ENCODE assay signal across 9 cellular contexts in the genomic region with DNA sequence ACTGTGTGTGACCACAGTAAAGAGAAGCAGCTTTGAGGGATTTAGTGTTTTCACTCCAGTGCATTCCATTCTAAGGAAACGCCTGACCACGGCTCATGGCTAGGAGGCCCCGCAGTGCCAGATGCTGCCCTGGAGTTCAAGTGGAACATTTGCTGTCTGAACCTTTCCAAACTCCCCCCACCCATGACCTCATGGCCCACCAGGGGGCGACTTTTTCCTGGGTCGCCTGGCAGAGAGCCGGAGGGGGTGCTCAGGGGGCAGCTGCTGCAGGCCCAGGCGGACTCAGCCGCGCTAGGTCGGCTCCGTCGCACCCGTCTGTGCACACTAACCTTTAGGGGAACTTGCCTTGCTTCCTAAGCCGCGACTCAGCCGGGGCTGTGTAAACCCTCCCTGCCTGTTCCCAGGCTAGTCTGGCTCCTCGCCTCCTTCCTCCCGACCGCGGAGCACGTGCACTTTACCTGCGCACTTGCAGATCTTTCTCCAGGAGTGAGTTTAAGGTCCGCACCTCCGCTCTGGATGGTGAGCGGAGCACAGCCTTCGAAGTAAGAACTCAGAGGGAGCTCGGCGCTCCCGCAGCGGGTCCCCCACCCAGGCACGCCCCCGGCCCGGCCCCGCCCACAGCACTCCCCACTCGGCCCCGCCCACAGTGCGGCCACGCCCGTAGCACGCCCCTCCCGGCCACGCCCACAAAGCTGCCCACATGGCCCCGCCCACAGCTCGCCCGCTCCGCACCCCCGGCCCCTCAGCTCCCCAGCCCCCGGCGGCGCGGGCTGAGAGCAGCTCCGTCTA. TPM values are rescaled to one million over a fixed set of nuclear protein-coding genes. Genes with fewer than 3 reads are reported as not detected.
DNase-seq lines count a peak whose midpoint lies in the region; ATAC-seq and TF ChIP-seq lines count a peak whose summit lies in the region.
"Had no signal": no experiment of that assay in that cellular context is flagged by ENCODE, and none has a peak within 500 bp of the region (broad histone marks: within the 10 kb centered on the region; RNA-seq: fewer than 3 reads in every experiment).

TSS of gene OCA2 (minus strand) at position 550 of the 789 bp plus-strand sequence. CDS start 17,441 bp downstream, outside the sequence.

- no peak within 1 kb of the TSS for H3K9ac ChIP-seq in mesenchymal stem cell (ENCODE audit: low read length)
- H3K9ac ChIP-seq: parathyroid adenoma had no signal

- H3K4me3 ChIP-seq in CD8-positive, alpha-beta memory T cell (ENCODE audit: low read length) = no peak within 1 kb of the TSS
- H3K4me3 ChIP-seq in mesenchymal stem cell (ENCODE audit: insufficient read depth in 1 of 2, low read depth in 1 of 2, low read length in 2 of 2) (peak within 1 kb of the TSS in 1 of 2 experiments; percentile 31), tibial nerve (peak within 1 kb of the TSS in 2 of 4 donors; percentile 23 to 44)

- H3K27me3 Mint-ChIP-seq in CD8-positive, alpha-beta memory T cell = peaks cover 43 to 57% of the 10 kb centered on the region in 2 donors
- peaks cover 91% of the 10 kb centered on the region for H3K27me3 Mint-ChIP-seq in WTC11 (ENCODE audit: low read depth)
- H3K27me3 Mint-ChIP-seq in dendritic cell treated with granulocyte-macrophage colony-stimulating factor and Interleukin-4, amounts not matched to agents 40 ng/mL and 50 ng/mL, for 4 days = peaks cover 85% of the 10 kb centered on the region

- 3% methylated on average over 44 of the region's 52 CpGs for WGBS in mesenchymal stem cell
- 12 to 13% methylated on average over 24 to 26 of the region's 52 CpGs for WGBS in tibial nerve, 2 donors

- H3K4me2 ChIP-seq in mesenchymal stem cell (ENCODE audit: low read length, poor library complexity, severe bottlenecking) = peak within 1 kb of the TSS; percentile 61

- intact Hi-C loops in dendritic cell treated with granulocyte-macrophage colony-stimulating factor and Interleukin-4, amounts not matched to agents 40 ng/mL and 50 ng/mL, for 4 days (cut with micrococcal nuclease) = loop anchor here (1.0 kb wide), 1 partner anchor 29 kb away; no protein-coding TSS in a partner anchor

- H3K27ac ChIP-seq in CD8-positive, alpha-beta memory T cell (ENCODE audit: low read depth, low read length) = no peak within 1 kb of the TSS
- peak within 1 kb of the TSS; percentile 48 for H3K27ac ChIP-seq in mesenchymal stem cell (ENCODE audit: low read length, poor library complexity, severe bottlenecking)
- peak within 1 kb of the TSS in 1 of 4 donors; percentile 60 for H3K27ac ChIP-seq in tibial nerve
- H3K27ac ChIP-seq: parathyroid adenoma had no signal

- H2AFZ ChIP-seq in mesenchymal stem cell (ENCODE audit: low read depth, low read length) = no peak within 1 kb of the TSS
- H2AFZ ChIP-seq: parathyroid adenoma had no signal

- H3K14ac ChIP-seq in mesenchymal stem cell (ENCODE audit: low read length in 2 of 2) = no peak within 1 kb of the TSS

- no peak within 1 kb of the TSS for H2AK5ac ChIP-seq in mesenchymal stem cell (ENCODE audit: low read length, severe bottlenecking)

- TF ChIP-seq CTCF in WTC11 (IDR thresholded peaks at IDR 0.05) (no peak), tibial nerve (IDR thresholded peaks at IDR 0.05) (peak in 1 of 5 experiments; percentile 8)

- peaks cover 0 to 2% (median 0%) of the 10 kb centered on the region in 5 donors for H3K9me3 Mint-ChIP-seq in CD8-positive, alpha-beta memory T cell
- no peaks in the 10 kb centered on the region for H3K9me3 Mint-ChIP-seq in WTC11
- no peaks in the 10 kb centered on the region for H3K9me3 Mint-ChIP-seq in dendritic cell treated with granulocyte-macrophage colony-stimulating factor and Interleukin-4, amounts not matched to agents 40 ng/mL and 50 ng/mL, for 4 days

- peaks cover 31% of the 10 kb centered on the region for H3K4me1 ChIP-seq in CD8-positive, alpha-beta memory T cell (ENCODE audit: insufficient read depth, low read length)
- H3K4me1 ChIP-seq in mesenchymal stem cell (ENCODE audit: control insufficient read depth, insufficient read depth, low read depth, low read length) = peaks cover 41% of the 10 kb centered on the region
- H3K4me1 ChIP-seq in tibial nerve = peaks cover 0 to 57% (median 29%) of the 10 kb centered on the region in 4 donors
- H3K4me1 ChIP-seq: parathyroid adenoma had no signal

- TF ChIP-seq EP300 in tibial nerve (IDR thresholded peaks at IDR 0.05) = no peak

- H2BK12ac ChIP-seq in mesenchymal stem cell (ENCODE audit: low read length in 2 of 2) = no peak within 1 kb of the TSS

- peak within 1 kb of the TSS in 1 of 8 donors; percentile 5 for H3K27ac Mint-ChIP-seq in CD8-positive, alpha-beta memory T cell
- no peak within 1 kb of the TSS for H3K27ac Mint-ChIP-seq in WTC11
- no peak within 1 kb of the TSS for H3K27ac Mint-ChIP-seq in dendritic cell treated with granulocyte-macrophage colony-stimulating factor and Interleukin-4, amounts not matched to agents 40 ng/mL and 50 ng/mL, for 4 days

- H3K9me3 ChIP-seq in CD8-positive, alpha-beta memory T cell (ENCODE audit: low read length) = no peaks in the 10 kb centered on the region
- H3K9me3 ChIP-seq in mesenchymal stem cell (ENCODE audit: control insufficient read depth, low read length) (no peaks in the 10 kb centered on the region), tibial nerve (no peaks in the 10 kb centered on the region)

- H3K4me1 Mint-ChIP-seq in CD8-positive, alpha-beta memory T cell = peaks cover 28 to 42% (median 36%) of the 10 kb centered on the region in 3 donors
- H3K4me1 Mint-ChIP-seq in WTC11 = peaks cover 23% of the 10 kb centered on the region
- H3K4me1 Mint-ChIP-seq in dendritic cell treated with granulocyte-macrophage colony-stimulating factor and Interleukin-4, amounts not matched to agents 40 ng/mL and 50 ng/mL, for 4 days (ENCODE audit: low read depth) = peaks cover 23% of the 10 kb centered on the region

- H3K36me3 Mint-ChIP-seq in CD8-positive, alpha-beta memory T cell = peaks cover 0 to 2% (median 0%) of the 10 kb centered on the region in 3 donors
- H3K36me3 Mint-ChIP-seq in WTC11 = peaks cover 2% of the 10 kb centered on the region; the same call in 1 of the 2 replicates
- H3K36me3 Mint-ChIP-seq in dendritic cell treated with granulocyte-macrophage colony-stimulating factor and Interleukin-4, amounts not matched to agents 40 ng/mL and 50 ng/mL, for 4 days (ENCODE audit: low read depth) = no peaks in the 10 kb centered on the region

- POLR2A ChIA-PET in CD8-positive, alpha-beta memory T cell (lab: Charles Lee) = no interaction called here
- POLR2A ChIA-PET in WTC11 (lab: Charles Lee) = no interaction called here

- peak; percentile 35 to 69 (median 56) for DNase-seq in CD8-positive, alpha-beta memory T cell
- peak; percentile 32 for DNase-seq in MV-4-11 (lab: John Stamatoyannopoulos, UW)
- peak; percentile 92 for DNase-seq in WTC11 (ENCODE audit: low spot score)
- peak; percentile 73 for DNase-seq in mesenchymal stem cell
- DNase-seq in stimulated activated naive CD4-positive, alpha-beta T cell treated with Interleukin-2 at 50 U/mL for 16 hours (lab: John Stamatoyannopoulos, UW) = peak; percentile 37
- no peak for DNase-seq in tibial nerve (ENCODE audit: low spot score in 2 of 2)

- no peak within 1 kb of the TSS for H3K23ac ChIP-seq in mesenchymal stem cell (ENCODE audit: low read length in 2 of 2)

- H3K4ac ChIP-seq in mesenchymal stem cell (ENCODE audit: low read depth in 1 of 2, low read length in 2 of 2) = no peak within 1 kb of the TSS

- peak within 1 kb of the TSS; percentile 35 for H2BK120ac ChIP-seq in mesenchymal stem cell (ENCODE audit: low read depth, low read length)

- peak within 1 kb of the TSS; percentile 32 for H2BK15ac ChIP-seq in mesenchymal stem cell (ENCODE audit: low read depth, poor library complexity, severe bottlenecking)

- TF ChIP-seq POLR2A in tibial nerve (IDR thresholded peaks at IDR 0.05) = no peak

- peak within 1 kb of the TSS; percentile 51 to 77 (median 74) for H3K4me3 Mint-ChIP-seq in CD8-positive, alpha-beta memory T cell
- peak within 1 kb of the TSS; percentile 73 for H3K4me3 Mint-ChIP-seq in WTC11
- H3K4me3 Mint-ChIP-seq in dendritic cell treated with granulocyte-macrophage colony-stimulating factor and Interleukin-4, amounts not matched to agents 40 ng/mL and 50 ng/mL, for 4 days = peak within 1 kb of the TSS; percentile 0

- H3K79me1 ChIP-seq in mesenchymal stem cell (replicated peaks; ENCODE audit: low read length, poor library complexity, severe bottlenecking) = no peaks in the 10 kb centered on the region

- H2BK5ac ChIP-seq in mesenchymal stem cell (ENCODE audit: low read depth, low read length, poor library complexity, severe bottlenecking) = no peak within 1 kb of the TSS

- CTCF ChIA-PET in CD8-positive, alpha-beta memory T cell (lab: Charles Lee) = no interaction called here
- CTCF ChIA-PET in WTC11 (lab: Charles Lee) = interaction anchor here (0.6 to 1.9 kb wide), 12 partner anchors 8 to 1870 kb away, joined by 3 to 13 read pairs (median 4); no protein-coding TSS in a partner anchor

- peak within 1 kb of the TSS; percentile 27 for H4K91ac ChIP-seq in mesenchymal stem cell (ENCODE audit: low read length)

- H4K8ac ChIP-seq in mesenchymal stem cell (ENCODE audit: low read length) = no peak within 1 kb of the TSS

- ATAC-seq in WTC11 = peak; percentile 37
- no peak for ATAC-seq in HG03432 (IDR thresholded peaks at IDR 0.05; ENCODE audit: unreplicated experiment)

- no peaks in the 10 kb centered on the region for H3K36me3 ChIP-seq in CD8-positive, alpha-beta memory T cell (ENCODE audit: insufficient read depth, low read length)
- H3K36me3 ChIP-seq in mesenchymal stem cell (ENCODE audit: control insufficient read depth in 1 of 2, insufficient read depth in 2 of 2, low read depth in 1 of 2, low read length in 2 of 2) (no peaks in the 10 kb centered on the region), tibial nerve (no peaks in the 10 kb centered on the region)

- peaks cover 44% of the 10 kb centered on the region for H3K27me3 ChIP-seq in CD8-positive, alpha-beta memory T cell (ENCODE audit: insufficient read depth, low read length, poor library complexity, severe bottlenecking)
- H3K27me3 ChIP-seq in mesenchymal stem cell (ENCODE audit: control insufficient read depth in 1 of 2, insufficient read depth in 1 of 2, low read length in 2 of 2) (peaks cover 37 to 89% of the 10 kb centered on the region in 2 experiments), tibial nerve (peaks cover 0 to 72% of the 10 kb centered on the region in 2 donors)

- peak within 1 kb of the TSS; percentile 18 to 52 for H3K18ac ChIP-seq in mesenchymal stem cell (ENCODE audit: low read depth in 1 of 2, low read length in 2 of 2)

TF ChIP-seq in WTC11, 78 proteins besides CTCF, POLR2A, EP300 and RAD21 (continues in another document):
- TF ChIP-seq FOXK1 (CRISPR knock-in tag; IDR thresholded peaks at IDR 0.05) (peak; percentile 43; the same call in 1 of the 2 replicates), ZNF263 (CRISPR knock-in tag; IDR thresholded peaks at IDR 0.05; ENCODE audit: low read depth) (peak; percentile 39; the same call in 1 of the 2 replicates)

RNA-seq across cellular contexts. Expression of gene OCA2, which starts in this region (rescaled TPM):
- not detected for total RNA-seq in CD8-positive, alpha-beta memory T cell
- not detected for polyA plus RNA-seq in CD8-positive, alpha-beta memory T cell
- total RNA-seq in WTC11 (2021) = 0.27 to 0.39 TPM (median 0.27 TPM) in 3 replicates
- 0.04 TPM for polyA plus RNA-seq in mesenchymal stem cell (2013, experiment 1 of 2)
- 0.07 TPM for polyA plus RNA-seq in mesenchymal stem cell (2013, experiment 2 of 2)
- total RNA-seq in tibial nerve = 10 to 100 TPM in 1 of 4 donors, 1 to 10 TPM in 2, not detected in 1; 2.7 to 19.7 (median 6.5) TPM

Comparison
In these comparisons a context has a peak if more than half of its experiments do, and no peak if none do; other contexts are left out.
1. Peak in DNase-seq in CD8-positive, alpha-beta memory T cell; RNA of the gene not detected or under 1 TPM.
2. Peak in DNase-seq and ATAC-seq in WTC11; RNA of the gene not detected or under 1 TPM.
3. DNase-seq: peak in MV-4-11 (single experiment), mesenchymal stem cell (single experiment) and stimulated activated naive CD4-positive, alpha-beta T cell treated with Interleukin-2 at 50 U/mL for 16 hours (single experiment); none in tibial nerve (0 of 2).
4. H3K4me3 Mint-ChIP-seq: peak in every context shown above with its lines; median percentile 74 in CD8-positive, alpha-beta memory T cell; 73 in WTC11; 0 in dendritic cell treated with granulocyte-macrophage colony-stimulating factor and Interleukin-4, amounts not matched to agents 40 ng/mL and 50 ng/mL, for 4 days.